ENCODE assay signal across 21 cellular contexts in the genomic region with DNA sequence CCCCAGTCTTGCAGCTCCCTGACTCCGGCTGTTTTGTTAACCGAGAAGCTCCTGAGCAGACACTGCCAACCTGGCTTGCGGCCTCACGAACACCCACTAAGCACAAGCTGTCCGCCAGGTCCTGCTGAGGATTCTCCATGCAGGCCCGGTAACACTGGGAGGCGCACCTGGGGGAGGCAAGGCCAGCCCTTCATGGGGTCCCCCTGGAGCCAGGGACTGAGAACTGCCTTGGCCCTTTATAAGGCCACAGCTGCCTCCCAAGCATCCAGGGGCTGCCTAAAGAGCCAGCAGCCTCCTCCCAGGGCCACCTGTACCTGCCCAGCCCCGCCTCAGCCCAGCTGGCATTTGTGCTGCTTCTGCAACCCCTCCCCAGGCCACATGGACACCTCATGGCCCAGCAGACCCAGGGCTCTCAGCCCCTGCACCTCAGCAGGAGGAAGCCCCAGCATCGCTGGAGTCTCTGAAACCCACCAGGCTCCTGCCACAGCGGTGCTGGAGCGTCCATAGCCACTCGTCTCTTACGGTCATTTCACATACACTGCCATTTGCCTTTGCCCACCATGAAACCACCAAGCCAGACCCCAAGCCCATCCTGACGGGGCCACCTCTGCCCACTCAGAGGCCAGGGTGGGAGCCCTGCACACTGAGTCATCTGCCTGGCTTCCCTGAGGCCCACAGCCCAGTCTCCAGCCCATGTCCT.
A peak's percentile ranks its signal among the peaks of the same experiment; 100 is the strongest.
DNase-seq lines count a peak whose midpoint lies in the region; ATAC-seq and TF ChIP-seq lines count a peak whose summit lies in the region.
"Had no signal": no experiment of that assay in that cellular context is flagged by ENCODE, and none has a peak within 500 bp of the region (broad histone marks: within the 10 kb centered on the region; RNA-seq: fewer than 3 reads in every experiment).

No MANE protein-coding gene starts in this region.

- TF ChIP-seq POLR2A in spleen (IDR thresholded peaks at IDR 0.05), result no peak

- H3K9me3 Mint-ChIP-seq in WTC11 (no peaks in the 10 kb centered on the region), glutamatergic neuron (ENCODE audit: unreplicated experiment) (peaks cover 2% of the 10 kb centered on the region)
- H3K9me3 Mint-ChIP-seq: CD4-positive, CD25-positive, alpha-beta regulatory T cell; HFFc6 had no signal

- H3K4me1 Mint-ChIP-seq in WTC11 (peaks cover 3% of the 10 kb centered on the region; the same call in 1 of the 2 replicates), glutamatergic neuron (ENCODE audit: low read depth, unreplicated experiment) (peaks cover 11% of the 10 kb centered on the region)

- TF ChIP-seq CTCF in WTC11 (IDR thresholded peaks at IDR 0.05), result no peak
- no peak for TF ChIP-seq CTCF in glutamatergic neuron (IDR thresholded peaks at IDR 0.05; ENCODE audit: partially characterized antibody, unreplicated experiment)
- no peak for TF ChIP-seq CTCF in spleen (IDR thresholded peaks at IDR 0.05 in 8 of 11, conservative IDR thresholded peaks at IDR 0.05 in 3 of 11)

- H3K4me3 Mint-ChIP-seq in WTC11 (no peak overlapping the region), glutamatergic neuron (ENCODE audit: unreplicated experiment) (no peak overlapping the region)
- H3K4me3 Mint-ChIP-seq: CD4-positive, CD25-positive, alpha-beta regulatory T cell; HFFc6 had no signal

- WGBS in spleen, 5 donors, result 90 to 99% (median 96%) methylated on average over 4 to 14 of the region's 14 CpGs

- H3K27ac ChIP-seq in spleen, result no peak overlapping the region
- H3K27ac ChIP-seq: KMS-11, SJSA1 had no signal

- CTCF ChIA-PET in WTC11 (lab: Charles Lee) (interaction anchor here (1.7 kb wide), 1 partner anchor 65 kb away, joined by 7 read pairs; no protein-coding TSS in a partner anchor), HEK293T (lab: Yijun Ruan, JAX) (interaction anchor here (0.8 kb wide), 1 partner anchor 152 kb away, joined by 3 read pairs; no protein-coding TSS in a partner anchor)

- in situ Hi-C loops in G401 (cut with HindIII; ENCODE audit: low sequenced_read_pairs), result no loop called here

- H3K27me3 Mint-ChIP-seq in WTC11 (ENCODE audit: low read depth) (no peaks in the 10 kb centered on the region), glutamatergic neuron (ENCODE audit: unreplicated experiment) (peaks cover 5% of the 10 kb centered on the region)
- H3K27me3 Mint-ChIP-seq: CD4-positive, CD25-positive, alpha-beta regulatory T cell had no signal

- ATAC-seq in WTC11 (peak; percentile 32; the same call in 1 of the 2 replicates), GM18868 (IDR thresholded peaks at IDR 0.05; ENCODE audit: unreplicated experiment) (no peak)
- ATAC-seq: GM12878, Panc1 had no signal

- no peaks in the 10 kb centered on the region for H3K27me3 ChIP-seq in spleen (replicated peaks in 1 of 7)
- H3K27me3 ChIP-seq: SJSA1 had no signal

- H3K9me3 ChIP-seq in spleen, result no peaks in the 10 kb centered on the region
- H3K9me3 ChIP-seq: SJSA1 had no signal

- H3K4me3 ChIP-seq in spleen, result no peak overlapping the region
- H3K4me3 ChIP-seq: GM12878, SJSA1 had no signal

- H3K27ac Mint-ChIP-seq in WTC11 (peak overlapping the region; percentile 4; the same call in 1 of the 2 replicates), glutamatergic neuron (ENCODE audit: unreplicated experiment) (peak overlapping the region; percentile 33)
- H3K27ac Mint-ChIP-seq: CD4-positive, CD25-positive, alpha-beta regulatory T cell; HFFc6 had no signal

- no peaks in the 10 kb centered on the region for H3K4me1 ChIP-seq in spleen
- H3K4me1 ChIP-seq: SJSA1 had no signal

- intact Hi-C loops in spleen (cut with DNase I; ENCODE audit: low total_unique reads), result loop anchor here (10.0 kb wide), 1 partner anchor 395 kb away; no protein-coding TSS in a partner anchor

- H3K36me3 Mint-ChIP-seq in WTC11 (no peaks in the 10 kb centered on the region), glutamatergic neuron (ENCODE audit: unreplicated experiment) (no peaks in the 10 kb centered on the region)

- peaks cover 0 to 52% (median 13%) of the 10 kb centered on the region in 6 donors for H3K36me3 ChIP-seq in spleen
- H3K36me3 ChIP-seq: SJSA1 had no signal

- POLR2A ChIA-PET in WTC11 (lab: Charles Lee), result no interaction called here
- POLR2A ChIA-PET in HEK293T (lab: Yijun Ruan, JAX), result no interaction called here

- peak; percentile 70 for DNase-seq in G401 (ENCODE audit: low spot score)
- no peak for DNase-seq in WTC11 (ENCODE audit: low spot score)
- DNase-seq in glutamatergic neuron, result no peak
- peak; percentile 58 for DNase-seq in spleen
- DNase-seq in Kasumi-1 (lab: John Stamatoyannopoulos, UW), result no peak
- no peak for DNase-seq in HEK293T (ENCODE audit: extremely low spot score)
- no peak for DNase-seq in GM03348 (ENCODE audit: low spot score)
- DNase-seq: CD4-positive, CD25-positive, alpha-beta regulatory T cell; COR-L47; GF-D8; GOT3; HFFc6; NCI-H1417 treated with DMSO at 0.1 percent for 48 hours; NCI-H187 treated with DMSO at 0.1 percent for 48 hours; NCI-H2227 treated with DMSO at 0.1 percent for 48 hours; NCI-H524 had no signal

TF ChIP-seq in WTC11, 78 proteins besides CTCF, POLR2A, EP300 and RAD21 (continues in another document):
- TF ChIP-seq, protein P1, sequence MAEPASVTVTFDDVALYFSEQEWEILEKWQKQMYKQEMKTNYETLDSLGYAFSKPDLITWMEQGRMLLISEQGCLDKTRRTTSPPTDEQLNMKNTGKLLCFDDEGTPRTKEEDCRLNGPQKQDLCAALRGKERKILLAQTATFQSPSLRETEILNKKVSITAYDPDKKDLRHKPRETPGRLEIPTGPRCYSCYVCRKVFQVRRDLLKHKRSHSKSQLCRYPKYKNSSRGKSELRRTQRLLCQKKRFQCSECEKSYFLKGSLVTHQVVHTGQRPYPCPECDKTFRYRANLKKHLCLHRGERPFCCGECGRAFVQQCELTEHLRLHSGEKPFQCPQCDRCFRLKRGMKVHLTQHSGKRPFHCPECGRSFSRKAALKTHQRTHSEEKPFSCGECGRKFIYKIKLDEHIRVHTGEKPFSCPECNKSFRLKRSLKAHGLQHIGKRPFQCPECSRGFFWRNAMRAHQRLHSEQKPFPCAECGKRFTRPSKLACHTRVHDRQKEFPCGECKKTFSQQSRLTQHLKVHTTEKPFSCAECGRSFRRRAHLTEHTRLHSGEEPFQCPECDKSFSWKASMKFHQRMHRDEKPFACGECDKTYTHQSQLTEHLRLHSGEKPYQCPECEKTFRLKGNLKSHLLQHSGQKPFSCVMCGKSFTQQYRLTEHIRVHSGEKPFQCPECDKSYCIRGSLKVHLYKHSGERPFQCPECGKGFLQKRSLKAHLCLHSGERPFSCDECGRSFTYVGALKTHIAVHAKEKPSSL (CRISPR knock-in tag; conservative IDR thresholded peaks at IDR 0.05), result no peak
- no peak for TF ChIP-seq ZNF219 (CRISPR knock-in tag; IDR thresholded peaks at IDR 0.05; ENCODE audit: borderline replicate concordance)
- no peak for TF ChIP-seq SOX15 (CRISPR knock-in tag; IDR thresholded peaks at IDR 0.05)
- TF ChIP-seq FOXP1 (CRISPR knock-in tag; IDR thresholded peaks at IDR 0.05; ENCODE audit: borderline replicate concordance), result no peak

TF ChIP-seq in HEK293T, 16 proteins besides CTCF, POLR2A, EP300 and RAD21:
- no peak for TF ChIP-seq HDGF (IDR thresholded peaks at IDR 0.05; ENCODE audit: borderline replicate concordance)

Comparison
In these comparisons a context has a peak if more than half of its experiments do, and no peak if none do; other contexts are left out.
1. DNase-seq: peak in G401 (single experiment) and spleen (single experiment); none in WTC11 (single experiment), glutamatergic neuron (single experiment), Kasumi-1 (0 of 2), HEK293T (single experiment) and GM03348 (single experiment).